21 cellular contexts compared by ENCODE assay signal in the genomic region with DNA sequence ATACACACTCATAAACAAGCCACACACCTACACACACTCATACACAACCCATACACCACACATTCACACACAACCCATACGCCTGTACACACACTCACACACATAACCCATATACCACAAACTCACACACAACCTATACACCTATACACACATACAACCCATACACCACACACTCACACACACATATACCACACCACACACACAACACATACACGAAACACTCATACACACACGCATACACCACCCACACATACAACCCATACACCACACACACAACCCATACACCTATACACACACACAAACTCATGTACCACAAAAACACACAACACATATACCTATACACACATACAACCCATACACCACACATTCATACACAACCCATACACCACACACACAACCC.
A peak's percentile ranks its signal among the peaks of the same experiment; 100 is the strongest.
DNase-seq lines count a peak whose midpoint lies in the region; ATAC-seq, FAIRE-seq and TF ChIP-seq lines count a peak whose summit lies in the region.
"Had no signal": no experiment of that assay in that cellular context is flagged by ENCODE, and none has a peak within 500 bp of the region (broad histone marks: within the 10 kb centered on the region; RNA-seq: fewer than 3 reads in every experiment).

No MANE protein-coding gene starts in this region.

- H3K9me2 ChIP-seq in Karpas-422 (replicated peaks; ENCODE audit: insufficient read depth, low read length) = no peaks in the 10 kb centered on the region

- BruUV-seq in HepG2 (replicated peaks; lab: Mats Ljungman, UMichigan) = no TSS peak

- POLR2A ChIA-PET in HepG2 (lab: Yijun Ruan, JAX) = no interaction called here

- H3K4me1 ChIP-seq in HepG2 (ENCODE audit: insufficient read depth, low read length) (no peaks in the 10 kb centered on the region), right lobe of liver (no peaks in the 10 kb centered on the region), Karpas-422 (ENCODE audit: low read length) (peaks cover 66% of the 10 kb centered on the region)

- CTCF ChIA-PET in HepG2 (lab: Yijun Ruan, JAX; ENCODE audit: low intra/inter-chr PET ratio, low total read pairs) = no interaction called here

- TF ChIP-seq EP300 in HepG2 (IDR thresholded peaks at IDR 0.05; ENCODE audit: low read depth in 2 of 2, low read length in 2 of 2) (no peak), HepG2 (CRISPR knock-in tag; IDR thresholded peaks at IDR 0.05; ENCODE audit: borderline replicate concordance) (no peak)

- peak overlapping the region; percentile 12 for H3K4me3 Mint-ChIP-seq in endothelial cell (ENCODE audit: unreplicated experiment)
- peak overlapping the region; percentile 9 to 54 for H3K4me3 Mint-ChIP-seq in stimulated activated naive B cell treated with anti-CD40 and anti-IgM and Interleukin-4, amounts not matched to agents 10 μg/mL and 1 μg/mL and 100 μg/mL, for 72 hours

- DNase-seq in HepG2 (ENCODE audit: low spot score) (no peak), right lobe of liver (no peak), Karpas-422 (peak; percentile 43), endothelial cell (ENCODE audit: low spot score) (no peak), HK-2 (ENCODE audit: unreplicated experiment) (no peak), NCI-H82 (lab: John Stamatoyannopoulos, UW) (no peak), NCI-H1417 treated with DMSO at 0.1 percent for 48 hours (lab: John Stamatoyannopoulos, UW) (no peak)
- DNase-seq in stimulated activated naive B cell treated with anti-CD40 and anti-IgM and Interleukin-4, amounts not matched to agents 10 μg/mL and 1 μg/mL and 100 μg/mL, for 72 hours = no peak
- DNase-seq: Calu3, DMS53, KBM-7, NCI-H1048, NCI-H146, NCI-H2227 treated with DMSO at 0.1 percent for 48 hours, NCI-H524, OCI-M1, SHP77 treated with DMSO at 0.1 percent for 48 hours had no signal

- H3K36me3 Mint-ChIP-seq in endothelial cell (ENCODE audit: low read depth, unreplicated experiment) = peaks cover 54% of the 10 kb centered on the region
- peaks cover 11 to 35% of the 10 kb centered on the region in 2 donors for H3K36me3 Mint-ChIP-seq in stimulated activated naive B cell treated with anti-CD40 and anti-IgM and Interleukin-4, amounts not matched to agents 10 μg/mL and 1 μg/mL and 100 μg/mL, for 72 hours

- H3K9me3 ChIP-seq in HepG2 (ENCODE audit: low read length) = peaks cover 11% of the 10 kb centered on the region; the same call in 1 of the 2 replicates
- H3K9me3 ChIP-seq in right lobe of liver = no peaks in the 10 kb centered on the region
- H3K9me3 ChIP-seq in Karpas-422 (ENCODE audit: low read length) = no peaks in the 10 kb centered on the region

- no peaks in the 10 kb centered on the region for H3K36me3 ChIP-seq in HepG2 (replicated peaks in 1 of 2; ENCODE audit: control insufficient read depth in 1 of 2, insufficient read depth in 2 of 2, low read length in 2 of 2)
- H3K36me3 ChIP-seq in right lobe of liver = no peaks in the 10 kb centered on the region
- no peaks in the 10 kb centered on the region for H3K36me3 ChIP-seq in Karpas-422 (ENCODE audit: insufficient read depth, low read length)

- intact Hi-C loops in HepG2 (cut with micrococcal nuclease; ENCODE audit: unreplicated experiment) = no loop called here
- intact Hi-C loops in right lobe of liver (cut with DNase I) = no loop called here

- H3K9ac ChIP-seq in HepG2 (ENCODE audit: insufficient read depth, low read depth, low read length) (no peak overlapping the region), Karpas-422 (ENCODE audit: low read length) (no peak overlapping the region)

- H3K4me3 ChIP-seq in HepG2 (replicated peaks in 1 of 3; ENCODE audit: insufficient read depth in 1 of 3, low read depth in 2 of 3, low read length in 3 of 3) = no peak overlapping the region
- H3K4me3 ChIP-seq in right lobe of liver = no peak overlapping the region
- H3K4me3 ChIP-seq in Karpas-422 (ENCODE audit: low read length) = no peak overlapping the region

- peak; percentile 23 for FAIRE-seq in HepG2 (lab: Jason Lieb, UNC)
- FAIRE-seq: H54, HTR-8/SVneo had no signal

- H3K27ac Mint-ChIP-seq in endothelial cell (ENCODE audit: unreplicated experiment) = no peak overlapping the region
- peak overlapping the region; percentile 95 for H3K27ac Mint-ChIP-seq in stimulated activated naive B cell treated with anti-CD40 and anti-IgM and Interleukin-4, amounts not matched to agents 10 μg/mL and 1 μg/mL and 100 μg/mL, for 72 hours

- no peaks in the 10 kb centered on the region for H3K4me1 Mint-ChIP-seq in endothelial cell (ENCODE audit: unreplicated experiment)
- peaks cover 61 to 76% of the 10 kb centered on the region in 2 donors for H3K4me1 Mint-ChIP-seq in stimulated activated naive B cell treated with anti-CD40 and anti-IgM and Interleukin-4, amounts not matched to agents 10 μg/mL and 1 μg/mL and 100 μg/mL, for 72 hours

- peaks cover 55% of the 10 kb centered on the region for H3K9me3 Mint-ChIP-seq in endothelial cell (ENCODE audit: unreplicated experiment)
- peaks cover 12 to 17% of the 10 kb centered on the region in 2 donors for H3K9me3 Mint-ChIP-seq in stimulated activated naive B cell treated with anti-CD40 and anti-IgM and Interleukin-4, amounts not matched to agents 10 μg/mL and 1 μg/mL and 100 μg/mL, for 72 hours

- H3K27me3 ChIP-seq in HepG2 (ENCODE audit: control insufficient read depth in 1 of 2, insufficient read depth in 2 of 2, low read length in 2 of 2) = no peaks in the 10 kb centered on the region
- H3K27me3 ChIP-seq in right lobe of liver = no peaks in the 10 kb centered on the region
- H3K27me3 ChIP-seq in Karpas-422 (ENCODE audit: low read length) = no peaks in the 10 kb centered on the region

- H3K79me2 ChIP-seq in HepG2 (ENCODE audit: insufficient read depth, low read length) (no peaks in the 10 kb centered on the region), Karpas-422 (ENCODE audit: low read length) (0 out of 2 replicates have a peak, but pooled peaks cover 6% of the 10 kb centered on the region)

- no peak overlapping the region for H3K4me2 ChIP-seq in HepG2 (ENCODE audit: low read depth, low read length)
- no peak overlapping the region for H3K4me2 ChIP-seq in Karpas-422 (ENCODE audit: low read depth, low read length, poor library complexity, severe bottlenecking)

- TF ChIP-seq CTCF in HepG2 (CRISPR knock-in tag; IDR thresholded peaks at IDR 0.05) = no peak
- TF ChIP-seq CTCF in right lobe of liver (IDR thresholded peaks at IDR 0.05) = no peak
- TF ChIP-seq CTCF in endothelial cell (IDR thresholded peaks at IDR 0.05; ENCODE audit: unreplicated experiment) = no peak

- in situ Hi-C loops in HepG2 (cut with HindIII; ENCODE audit: extremely low pct_ligation_motif_present, low pct_unique_long_range_greater_than_20kb) = no loop called here

- TF ChIP-seq POLR2A in HepG2 (IDR thresholded peaks at IDR 0.05; ENCODE audit: insufficient read depth in 1 of 2, low read depth in 2 of 2, low read length in 2 of 2) (no peak), right lobe of liver (IDR thresholded peaks at IDR 0.05) (no peak)

- WGBS in HepG2 (ENCODE audit: low lambda C conversion rate) = 43% methylated on average over 3 of the region's 3 CpGs
- 80% methylated on average over 3 of the region's 3 CpGs for WGBS in right lobe of liver (ENCODE audit: insufficient coverage, low coverage, low lambda C conversion rate, missing lambda C conversion rate)

- no peak for TF ChIP-seq RAD21 in HepG2 (CRISPR knock-in tag; IDR thresholded peaks at IDR 0.05)

- H3K27ac ChIP-seq in HepG2 (ENCODE audit: extremely low read length, insufficient read depth, low read length) (no peak overlapping the region), right lobe of liver (no peak overlapping the region), Karpas-422 (ENCODE audit: low read length) (peak overlapping the region; percentile 95)
- H3K27ac ChIP-seq: HL-60 had no signal

- no peaks in the 10 kb centered on the region for H4K20me1 ChIP-seq in HepG2 (ENCODE audit: insufficient read depth, low read length)
- H4K20me1 ChIP-seq in Karpas-422 (ENCODE audit: insufficient read depth, low read depth, low read length) = no peaks in the 10 kb centered on the region

- ATAC-seq in HepG2 = no peak
- ATAC-seq in right lobe of liver = no peak
- no peak for ATAC-seq in stimulated activated naive B cell treated with anti-CD40 and anti-IgM and Interleukin-4, amounts not matched to agents 10 μg/mL and 1 μg/mL and 100 μg/mL, for 72 hours (replicated peaks)
- ATAC-seq: SK-N-SH treated with all-trans-retinoic acid at 6 μM for 48 hours had no signal

- no peak overlapping the region for H2AFZ ChIP-seq in HepG2 (ENCODE audit: low read length)
- no peak overlapping the region for H2AFZ ChIP-seq in Karpas-422 (ENCODE audit: low read length)

- H3K27me3 Mint-ChIP-seq in endothelial cell (ENCODE audit: unreplicated experiment) = peaks cover 40% of the 10 kb centered on the region
- no peaks in the 10 kb centered on the region for H3K27me3 Mint-ChIP-seq in stimulated activated naive B cell treated with anti-CD40 and anti-IgM and Interleukin-4, amounts not matched to agents 10 μg/mL and 1 μg/mL and 100 μg/mL, for 72 hours

TF ChIP-seq in HepG2, 621 proteins besides CTCF, POLR2A, EP300 and RAD21:
- TF ChIP-seq JUNB (CRISPR knock-in tag; IDR thresholded peaks at IDR 0.05; ENCODE audit: borderline replicate concordance) = 0 out of 2 replicates have a peak, but pooled peaks have one; percentile 18
- no peak for TF ChIP-seq ELF3 (CRISPR knock-in tag; IDR thresholded peaks at IDR 0.05)
- no peak for TF ChIP-seq ZNF12 (CRISPR knock-in tag; IDR thresholded peaks at IDR 0.05)
- TF ChIP-seq KLF11 (CRISPR knock-in tag; IDR thresholded peaks at IDR 0.05) = no peak
- TF ChIP-seq ATM (IDR thresholded peaks at IDR 0.05; ENCODE audit: borderline replicate concordance) = peak; percentile 11; the same call in 1 of the 2 replicates
- no peak for TF ChIP-seq ZMYM3 (CRISPR knock-in tag; IDR thresholded peaks at IDR 0.05)
- TF ChIP-seq PHF20 (CRISPR knock-in tag; IDR thresholded peaks at IDR 0.05) = no peak
- no peak for TF ChIP-seq ZNF766 (CRISPR knock-in tag; IDR thresholded peaks at IDR 0.05; ENCODE audit: borderline replicate concordance)
- TF ChIP-seq KLF16 (CRISPR knock-in tag; IDR thresholded peaks at IDR 0.05) = no peak
- TF ChIP-seq, protein P1, sequence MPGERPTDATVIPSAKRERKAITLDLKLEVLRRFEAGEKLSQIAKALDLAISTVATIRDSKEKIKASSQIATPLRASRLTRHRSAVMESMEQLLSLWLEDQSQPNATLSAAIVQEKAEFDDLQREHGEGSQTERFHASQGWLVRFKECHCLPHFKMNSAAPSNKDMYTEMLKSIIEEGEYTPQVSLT (CRISPR knock-in tag; IDR thresholded peaks at IDR 0.05; ENCODE audit: borderline replicate concordance, low read depth) = no peak
- TF ChIP-seq ZBTB8A (CRISPR knock-in tag; IDR thresholded peaks at IDR 0.05; ENCODE audit: borderline replicate concordance, low read depth) = no peak
- TF ChIP-seq PHF5A (CRISPR knock-in tag; IDR thresholded peaks at IDR 0.05; ENCODE audit: low read depth, unreplicated experiment) = no peak
- TF ChIP-seq FOXP1 (IDR thresholded peaks at IDR 0.05) = peak; percentile 10; the same call in 1 of the 2 replicates
- TF ChIP-seq FOXP1 (CRISPR knock-in tag; IDR thresholded peaks at IDR 0.05) = no peak
- TF ChIP-seq KLF13 (CRISPR knock-in tag; IDR thresholded peaks at IDR 0.05) = no peak
- TF ChIP-seq SP2 (CRISPR knock-in tag; IDR thresholded peaks at IDR 0.05) = no peak
